24 cellular contexts compared by ENCODE assay signal in the genomic region with DNA sequence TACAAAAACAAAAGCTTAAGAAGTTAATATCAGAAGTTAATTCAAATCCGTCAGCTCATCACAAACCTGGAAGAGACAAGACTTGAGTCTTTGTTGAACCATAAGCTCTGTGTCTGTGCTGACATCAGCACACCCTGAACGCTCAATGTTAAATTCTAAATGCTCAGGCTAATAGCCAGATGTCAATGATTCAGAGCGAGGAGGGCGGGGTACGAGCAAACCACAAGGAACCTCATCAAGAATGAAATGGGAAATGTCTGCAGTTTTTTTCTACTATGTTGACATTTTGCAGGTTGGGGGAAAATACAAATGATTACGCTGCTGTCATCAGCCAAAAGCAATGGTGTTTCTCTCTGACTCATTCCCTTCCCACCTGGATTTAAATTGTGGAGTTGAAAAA.
A peak's percentile ranks its signal among the peaks of the same experiment; 100 is the strongest.
DNase-seq lines count a peak whose midpoint lies in the region; ATAC-seq and TF ChIP-seq lines count a peak whose summit lies in the region.
"Had no signal": no experiment of that assay in that cellular context is flagged by ENCODE, and none has a peak within 500 bp of the region (broad histone marks: within the 10 kb centered on the region; RNA-seq: fewer than 3 reads in every experiment).

No MANE protein-coding gene starts in this region.

- no peak for TF ChIP-seq CTCF in AG04449 (IDR thresholded peaks at IDR 0.05; ENCODE audit: insufficient read depth, low read length, missing control alignments)
- TF ChIP-seq CTCF in foreskin fibroblast (IDR thresholded peaks at IDR 0.05; ENCODE audit: low read depth, low read length), result no peak

- POLR2A ChIA-PET in AG04449 (lab: Yijun Ruan, JAX), result no interaction called here

- H3K4me3 ChIP-seq in AG04449 (ENCODE audit: low read depth, low read length) (no peak overlapping the region), foreskin fibroblast (ENCODE audit: low read depth in 1 of 2, low read length in 2 of 2) (no peak overlapping the region)
- H3K4me3 ChIP-seq: lower lobe of right lung, upper lobe of right lung had no signal

- ATAC-seq in HG03460 (IDR thresholded peaks at IDR 0.05; ENCODE audit: unreplicated experiment) (no peak), GM21619 (IDR thresholded peaks at IDR 0.05; ENCODE audit: unreplicated experiment) (no peak)
- ATAC-seq: activated naive CD4-positive, alpha-beta T cell treated with anti-CD3 and anti-CD28 coated beads, Interleukin-2, amount 50 U/mL, for 72 hours; activated T-cell treated with anti-CD3 and anti-CD28 coated beads, Interleukin-2, amount 50 U/mL, for 72 hours; HepG2; lower lobe of right lung; upper lobe of right lung had no signal

- peak; percentile 44 for DNase-seq in AG04449 (ENCODE audit: low read depth, low spot score)
- DNase-seq in ELR (ENCODE audit: low read depth), result peak; percentile 51
- peak; percentile 87 for DNase-seq in RPMI8226
- peak; percentile 9 to 29 for DNase-seq in foreskin fibroblast
- DNase-seq in midbrain (lab: John Stamatoyannopoulos, UW), result no peak
- DNase-seq in activated effector memory CD4-positive, alpha-beta T cell treated with anti-CD3 and anti-CD28 coated beads, Interleukin-2, amount 50 U/mL, for 16 hours, result no peak
- DNase-seq: activated CD4-positive, CD25-positive, alpha-beta regulatory T cell treated with anti-CD3 and anti-CD28 coated beads, Interleukin-2, amount 50 U/mL, for 72 hours; activated T-cell treated with anti-CD3 and anti-CD28 coated beads, Interleukin-2, amount 50 U/mL, for 72 hours; CD4-positive, CD25-positive, alpha-beta regulatory T cell; dermis blood vessel endothelial cell; DMS53; HFFc6; kidney; lower lobe of right lung; NCI-H2107; NCI-H510A treated with DMSO at 0.1 percent for 48 hours; retina; SHP77 treated with DMSO at 0.1 percent for 48 hours; stimulated activated CD4-positive, alpha-beta T cell treated with anti-CD3 and anti-CD28 coated beads, Interleukin-12 subunit alpha, Interleukin-12 subunit beta, amount 100 ng/mL, for 4 hours; upper lobe of right lung had no signal

- CTCF ChIA-PET in AG04449 (lab: Yijun Ruan, JAX), result interaction anchor here (1.3 to 2.8 kb wide), 8 partner anchors 13 to 736 kb away, joined by 3 to 11 read pairs (median 4); no protein-coding TSS in a partner anchor

Comparison
In these comparisons a context has a peak if more than half of its experiments do, and no peak if none do; other contexts are left out.
1. DNase-seq: peak in AG04449 (single experiment), ELR (single experiment), RPMI8226 (single experiment) and foreskin fibroblast (2 of 2); none in midbrain (single experiment) and activated effector memory CD4-positive, alpha-beta T cell treated with anti-CD3 and anti-CD28 coated beads, Interleukin-2, amount 50 U/mL, for 16 hours (single experiment).